In genomic region chr15:82709081-82709420, GRCh38 we compare ENCODE assay signal across 8 cellular contexts. TPM values are rescaled to one million over a fixed set of nuclear protein-coding genes. Genes with fewer than 3 reads are reported as not detected.
DNase-seq lines count a peak whose midpoint lies in the region; ATAC-seq and TF ChIP-seq lines count a peak whose summit lies in the region.

No MANE protein-coding gene starts in this region.

- peaks cover 7% of the 10 kb centered on the region for H3K27me3 Mint-ChIP-seq in glutamatergic neuron (ENCODE audit: unreplicated experiment)

- CTCF ChIA-PET in PC-9 (lab: Charles Lee) = no interaction called here

- no peaks in the 10 kb centered on the region for H3F3A ChIP-seq in PC-9 (ENCODE audit: insufficient read depth, low read depth)

- H3K27ac Mint-ChIP-seq in glutamatergic neuron (ENCODE audit: unreplicated experiment) = no peak overlapping the region

- TF ChIP-seq CTCF in PC-9 (conservative IDR thresholded peaks at IDR 0.05) (no peak), gastroesophageal sphincter (IDR thresholded peaks at IDR 0.05) (no peak), testis (IDR thresholded peaks at IDR 0.05) (no peak), glutamatergic neuron (IDR thresholded peaks at IDR 0.05; ENCODE audit: partially characterized antibody, unreplicated experiment) (no peak)

- no peak for ATAC-seq in gastroesophageal sphincter
- ATAC-seq in HG02798 (IDR thresholded peaks at IDR 0.05; ENCODE audit: poor library complexity, unreplicated experiment) = no peak

- DNase-seq in activated T-cell treated with anti-CD3 and anti-CD28 coated beads for 24 hours (ENCODE audit: low read depth) (peak; percentile 1), PC-9 (no peak), testis (peak; percentile 18), GOT3 (lab: John Stamatoyannopoulos, UW) (no peak), glutamatergic neuron (no peak)
- DNase-seq in activated T-cell treated with anti-CD3 and anti-CD28 coated beads, Interleukin-2, amount 50 U/mL, for 48 hours = no peak

- H3K36me3 ChIP-seq in PC-9 (ENCODE audit: low read depth) (no peaks in the 10 kb centered on the region), gastroesophageal sphincter (no peaks in the 10 kb centered on the region), testis (ENCODE audit: low read depth, missing control alignments) (no peaks in the 10 kb centered on the region)

- peaks cover 5% of the 10 kb centered on the region for H3K9me3 Mint-ChIP-seq in glutamatergic neuron (ENCODE audit: unreplicated experiment)

- no peaks in the 10 kb centered on the region for H3K9me2 ChIP-seq in PC-9 (ENCODE audit: insufficient read depth)

- H3K4me3 ChIP-seq in PC-9 (no peak overlapping the region; the same call in 1 of the 2 replicates), gastroesophageal sphincter (peak overlapping the region; percentile 14 to 75), testis (peak overlapping the region; percentile 62 to 76)

- H3K4me1 Mint-ChIP-seq in glutamatergic neuron (ENCODE audit: low read depth, unreplicated experiment) = no peaks in the 10 kb centered on the region

- H3K4me1 ChIP-seq in PC-9 (replicated peaks; ENCODE audit: insufficient read depth) (no peaks in the 10 kb centered on the region), gastroesophageal sphincter (peaks cover 0 to 21% (median 7%) of the 10 kb centered on the region in 3 donors), testis (no peaks in the 10 kb centered on the region)

- no peak overlapping the region for H2AFZ ChIP-seq in PC-9

- TF ChIP-seq POLR2A in gastroesophageal sphincter (IDR thresholded peaks at IDR 0.05) (no peak), testis (IDR thresholded peaks at IDR 0.05) (no peak)

- H3K36me3 Mint-ChIP-seq in glutamatergic neuron (ENCODE audit: unreplicated experiment) = no peaks in the 10 kb centered on the region

- no TSS peak for BruUV-seq in PC-9 (replicated peaks; lab: Mats Ljungman, UMichigan)

- TF ChIP-seq EP300 in gastroesophageal sphincter (IDR thresholded peaks at IDR 0.05) = no peak

- WGBS in gastroesophageal sphincter (ENCODE audit: low coverage in 1 of 2), 2 donors = 0 to 6% methylated on average over 2 to 4 of the region's 15 CpGs
- 2 to 4% methylated on average over 10 to 12 of the region's 15 CpGs for WGBS in testis, 2 donors

- no peaks in the 10 kb centered on the region for H3K9me3 ChIP-seq in PC-9 (ENCODE audit: insufficient read depth, low read depth)
- no peaks in the 10 kb centered on the region for H3K9me3 ChIP-seq in gastroesophageal sphincter
- no peaks in the 10 kb centered on the region for H3K9me3 ChIP-seq in testis

- no peaks in the 10 kb centered on the region for H3K79me2 ChIP-seq in PC-9 (ENCODE audit: low read depth)

- H3K4me2 ChIP-seq in PC-9 = peak overlapping the region; percentile 68

- H3K27ac ChIP-seq in PC-9 (no peak overlapping the region), gastroesophageal sphincter (no peak overlapping the region), testis (no peak overlapping the region)

- H3K4me3 Mint-ChIP-seq in glutamatergic neuron (ENCODE audit: unreplicated experiment) = no peak overlapping the region

- H4K20me1 ChIP-seq in PC-9 (ENCODE audit: insufficient read depth) = no peaks in the 10 kb centered on the region

- H3K27me3 ChIP-seq in PC-9 (ENCODE audit: insufficient read depth, low read depth) = peaks cover 56% of the 10 kb centered on the region
- H3K27me3 ChIP-seq in gastroesophageal sphincter = peaks cover 2% of the 10 kb centered on the region
- H3K27me3 ChIP-seq in testis = no peaks in the 10 kb centered on the region

- intact Hi-C loops in PC-9 (cut with micrococcal nuclease; ENCODE audit: unreplicated experiment) = no loop called here
- intact Hi-C loops in testis (cut with DNase I; ENCODE audit: low total_unique reads) = no loop called here

- POLR2A ChIA-PET in PC-9 (lab: Charles Lee; ENCODE audit: unreplicated experiment) = no interaction called here

RNA-seq across cellular contexts. Expression of gene AP3B2, which starts 0.6 kb away (rescaled TPM):
- total RNA-seq in PC-9 (2021) (not detected in 2 replicates), gastroesophageal sphincter (1 to 10 TPM; 1.6 to 2.6 (median 2.0) TPM), testis (10 to 100 TPM; 12.0 to 15.5 TPM), glutamatergic neuron (ENCODE audit: unreplicated experiment) (218 TPM)
- polyA plus RNA-seq in testis (ENCODE audit: insufficient read depth, low read depth, low replicate concordance) = 22.9 TPM

Comparison
In these comparisons a context has a peak if more than half of its experiments do, and no peak if none do; other contexts are left out.
1. DNase-seq: peak in activated T-cell treated with anti-CD3 and anti-CD28 coated beads for 24 hours (single experiment) and testis (single experiment); none in activated T-cell treated with anti-CD3 and anti-CD28 coated beads, Interleukin-2, amount 50 U/mL, for 48 hours (0 of 2), PC-9 (0 of 2), GOT3 (single experiment) and glutamatergic neuron (single experiment).
2. RNA of gene AP3B2, which starts 0.6 kb away (total RNA-seq): 218 TPM in glutamatergic neuron (single experiment); 12.0 to 15.5 TPM in testis, 1.6 to 2.6 TPM in gastroesophageal sphincter and not detected in PC-9; every median in the first group is over 10 times any median in the second.